Comparison of ENCODE assay signal across 1 cellular context in the genomic region with DNA sequence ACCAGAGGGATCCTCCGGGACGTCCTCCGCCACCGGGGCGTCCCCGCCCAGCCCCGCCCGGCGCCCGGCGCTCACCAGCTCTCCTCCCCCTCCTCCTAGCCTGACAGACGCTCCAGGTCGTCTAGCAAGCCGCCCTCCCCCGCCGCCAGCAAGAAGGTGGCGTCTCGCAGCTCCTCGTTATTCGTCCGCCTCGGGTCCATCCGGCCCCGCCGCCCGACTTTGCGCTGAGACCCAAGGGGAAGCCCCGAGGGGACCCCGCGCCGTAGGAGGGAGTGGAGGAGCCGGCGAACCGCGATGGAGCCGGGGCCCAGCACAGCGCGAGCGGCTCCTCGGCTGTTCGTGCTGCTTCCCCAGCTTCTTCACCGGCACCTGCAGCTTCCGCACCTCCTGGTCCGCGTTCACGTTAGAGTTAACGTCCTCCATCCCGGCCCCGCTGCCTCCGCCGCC.
A peak's percentile ranks its signal among the peaks of the same experiment; 100 is the strongest.
TF ChIP-seq lines count a peak whose summit lies in the region.

No MANE protein-coding gene starts in this region.

TF ChIP-seq in H1, 55 proteins besides CTCF, POLR2A, EP300 and RAD21 (continued from another document):
- peak; percentile 2; the same call in 1 of the 2 replicates for TF ChIP-seq TAF1 (IDR thresholded peaks at IDR 0.05; ENCODE audit: low read depth, low read length)
